ENCODE assay signal across 14 cellular contexts in genomic region chr3:63934484-63934883, GRCh38. TPM values are rescaled to one million over a fixed set of nuclear protein-coding genes. Genes with fewer than 3 reads are reported as not detected.
DNase-seq lines count a peak whose midpoint lies in the region; ATAC-seq, FAIRE-seq and TF ChIP-seq lines count a peak whose summit lies in the region.
"Had no signal": no experiment of that assay in that cellular context is flagged by ENCODE, and none has a peak within 500 bp of the region (broad histone marks: within the 10 kb centered on the region; RNA-seq: fewer than 3 reads in every experiment).

No MANE protein-coding gene starts in this region.

- 5% methylated on average over 2 of the region's 2 CpGs for WGBS in GM12878 (ENCODE audit: insufficient coverage, insufficient replicate concordance, low lambda C conversion rate, missing lambda C conversion rate)

- TF ChIP-seq CTCF in GM12878 (IDR thresholded peaks at IDR 0.05 in 2 of 3, conservative IDR thresholded peaks at IDR 0.05 in 1 of 3; ENCODE audit: control insufficient read depth in 2 of 3, extremely low read depth in 1 of 3, insufficient read depth in 1 of 3, low read depth in 3 of 3, low read length in 3 of 3) (no peak), GM13977 (IDR thresholded peaks at IDR 0.05; ENCODE audit: extremely low read depth, insufficient read depth, missing control alignments) (no peak)

- peaks cover 17% of the 10 kb centered on the region for H3K36me3 Mint-ChIP-seq in activated T-cell treated with anti-CD3 and anti-CD28 coated beads, Interleukin-2, amount 50 U/mL, for 4 hours (ENCODE audit: insufficient read depth)
- peaks cover 16% of the 10 kb centered on the region for H3K36me3 Mint-ChIP-seq in stimulated activated memory B cell treated with anti-CD40 and anti-IgM and Interleukin-4, amounts not matched to agents 10 μg/mL and 1 μg/mL and 100 μg/mL, for 72 hours

- no peak overlapping the region for H3K9ac ChIP-seq in GM12878 (ENCODE audit: control insufficient read depth, insufficient read depth, low read length)

- no peak overlapping the region for H3K4me3 ChIP-seq in GM12878
- H3K4me3 ChIP-seq: Peyer's patch had no signal

- no peak overlapping the region for H3K27ac ChIP-seq in GM12878 (ENCODE audit: control insufficient read depth, insufficient read depth)

- SMC1A ChIA-PET in GM12878 (lab: Charles Lee; ENCODE audit: uncharacterized antibody, unreplicated experiment), result interaction anchor here (0.9 to 1.3 kb wide), 5 partner anchors 13 to 96 kb away, joined by 3 to 6 read pairs (median 4); no protein-coding TSS in a partner anchor

- no peaks in the 10 kb centered on the region; a peak in 2 of 4 replicates for H3K36me3 ChIP-seq in GM12878 (ENCODE audit: control insufficient read depth in 2 of 2, insufficient read depth in 2 of 2, low read length in 1 of 2)
- H3K36me3 ChIP-seq: Peyer's patch had no signal

- no peak for TF ChIP-seq EP300 in GM12878 (IDR thresholded peaks at IDR 0.05; ENCODE audit: borderline replicate concordance in 1 of 2, control insufficient read depth in 1 of 2, low read depth in 2 of 2, low read length in 2 of 2)

- in situ Hi-C loops in GM12878 (cut with MboI) (no loop called here), GM13977 (cut with MboI; ENCODE audit: low pct_unique_long_range_greater_than_20kb, low sequenced_read_pairs, unreplicated experiment) (no loop called here)

- no peak for FAIRE-seq in GM12878 (lab: Jason Lieb, UNC)

- peaks cover 49% of the 10 kb centered on the region for H3K4me1 ChIP-seq in GM12878 (ENCODE audit: control insufficient read depth, insufficient read depth, low read length)

- DNase-seq in activated T-cell treated with anti-CD3 and anti-CD28 coated beads, Interleukin-2, amount 50 U/mL, for 4 hours, result no peak
- DNase-seq in activated T-cell treated with anti-CD3 and anti-CD28 coated beads for 4 hours (no peak), NOMO-1 treated with dmso at 0.1 percent for 144 hours (lab: John Stamatoyannopoulos, UW; ENCODE audit: unreplicated experiment) (peak; percentile 93), GM12878 (ENCODE audit: low read depth, low spot score) (no peak), GM13977 (ENCODE audit: low spot score) (no peak), OCI-M2 (lab: John Stamatoyannopoulos, UW; ENCODE audit: unreplicated experiment) (no peak)
- DNase-seq: activated CD4-positive, alpha-beta T cell treated with anti-CD3 and anti-CD28 coated beads for 4 hours; NCI-H1694; Peyer's patch; stimulated activated CD4-positive, alpha-beta T cell treated with anti-CD3 and anti-CD28 coated beads, Interleukin-2, amount 100 ng/mL, for 48 hours had no signal

- peaks cover 81% of the 10 kb centered on the region for H3K4me1 Mint-ChIP-seq in activated T-cell treated with anti-CD3 and anti-CD28 coated beads, Interleukin-2, amount 50 U/mL, for 4 hours (ENCODE audit: low read depth)
- peaks cover 71% of the 10 kb centered on the region for H3K4me1 Mint-ChIP-seq in stimulated activated memory B cell treated with anti-CD40 and anti-IgM and Interleukin-4, amounts not matched to agents 10 μg/mL and 1 μg/mL and 100 μg/mL, for 72 hours

- H3K27me3 ChIP-seq in GM12878 (replicated peaks in 1 of 2; ENCODE audit: control insufficient read depth in 2 of 2, insufficient read depth in 2 of 2, low read length in 1 of 2), result no peaks in the 10 kb centered on the region
- H3K27me3 ChIP-seq: Peyer's patch had no signal

- ATAC-seq in activated T-cell treated with anti-CD3 and anti-CD28 coated beads, Interleukin-2, amount 50 U/mL, for 4 hours, result peak; percentile 62 to 77
- ATAC-seq in GM12878 (peak; percentile 39), GM18873 (IDR thresholded peaks at IDR 0.05; ENCODE audit: low FRiP score, unreplicated experiment) (no peak)
- no peak for ATAC-seq in stimulated activated memory B cell treated with anti-CD40 and anti-IgM and Interleukin-4, amounts not matched to agents 10 μg/mL and 1 μg/mL and 100 μg/mL, for 72 hours

- no peaks in the 10 kb centered on the region; the same call in 1 of the 2 replicates for H4K20me1 ChIP-seq in GM12878 (ENCODE audit: control insufficient read depth, insufficient read depth)

- no peaks in the 10 kb centered on the region for H3K9me3 Mint-ChIP-seq in activated T-cell treated with anti-CD3 and anti-CD28 coated beads, Interleukin-2, amount 50 U/mL, for 4 hours
- H3K9me3 Mint-ChIP-seq in stimulated activated memory B cell treated with anti-CD40 and anti-IgM and Interleukin-4, amounts not matched to agents 10 μg/mL and 1 μg/mL and 100 μg/mL, for 72 hours, result no peaks in the 10 kb centered on the region

- intact Hi-C loops in GM12878 (cut with micrococcal nuclease; ENCODE audit: unreplicated experiment), result no loop called here

- no peak for TF ChIP-seq RAD21 in GM12878 (IDR thresholded peaks at IDR 0.05; ENCODE audit: insufficient read depth, low read depth, low read length)

- H3K27ac Mint-ChIP-seq in stimulated activated memory B cell treated with anti-CD40 and anti-IgM and Interleukin-4, amounts not matched to agents 10 μg/mL and 1 μg/mL and 100 μg/mL, for 72 hours, result peak overlapping the region; percentile 94

- BruUV-seq in GM12878 (replicated peaks; lab: Mats Ljungman, UMichigan), result no TSS peak

- RAD21 ChIA-PET in GM12878 (lab: Charles Lee; ENCODE audit: unreplicated experiment), result interaction anchor here (1.2 kb wide), 1 partner anchor 24 kb away, joined by 3 read pairs; no protein-coding TSS in a partner anchor

- H3K27me3 Mint-ChIP-seq in activated T-cell treated with anti-CD3 and anti-CD28 coated beads, Interleukin-2, amount 50 U/mL, for 4 hours (ENCODE audit: low read depth), result no peaks in the 10 kb centered on the region
- no peaks in the 10 kb centered on the region for H3K27me3 Mint-ChIP-seq in stimulated activated memory B cell treated with anti-CD40 and anti-IgM and Interleukin-4, amounts not matched to agents 10 μg/mL and 1 μg/mL and 100 μg/mL, for 72 hours

- POLR2A ChIA-PET in GM12878 (lab: Charles Lee), result interaction anchor here (0.7 to 1.2 kb wide), 2 partner anchors 13 to 1858 kb away, joined by 3 read pairs; no protein-coding TSS in a partner anchor

- CTCF ChIA-PET in GM12878 (lab: Yijun Ruan, JAX), result interaction anchor here (1.0 kb wide), 1 partner anchor 89 kb away, joined by 3 read pairs; the partner anchor contains the start of gene PSMD6

- H3K4me3 Mint-ChIP-seq in activated T-cell treated with anti-CD3 and anti-CD28 coated beads, Interleukin-2, amount 50 U/mL, for 4 hours, result peak overlapping the region; percentile 16
- H3K4me3 Mint-ChIP-seq in stimulated activated memory B cell treated with anti-CD40 and anti-IgM and Interleukin-4, amounts not matched to agents 10 μg/mL and 1 μg/mL and 100 μg/mL, for 72 hours, result no peak overlapping the region

- H3K79me2 ChIP-seq in GM12878 (ENCODE audit: control insufficient read depth, insufficient read depth, low read length), result peaks cover 25% of the 10 kb centered on the region

- H3K9me3 ChIP-seq in GM12878 (replicated peaks; ENCODE audit: control insufficient read depth, insufficient read depth, low read length), result no peaks in the 10 kb centered on the region
- H3K9me3 ChIP-seq: Peyer's patch had no signal

- H3K4me2 ChIP-seq in GM12878 (ENCODE audit: control insufficient read depth, insufficient read depth), result peak overlapping the region; percentile 62

- H2AFZ ChIP-seq in GM12878 (ENCODE audit: control insufficient read depth, low read depth, low read length), result no peak overlapping the region

- TF ChIP-seq POLR2A in GM12878 (IDR thresholded peaks at IDR 0.05; ENCODE audit: low read depth, low read length), result no peak

TF ChIP-seq in GM12878, 131 proteins besides CTCF, POLR2A, EP300 and RAD21 (continues in another document):
- no peak for TF ChIP-seq SMARCA5 (IDR thresholded peaks at IDR 0.05)
- peak; percentile 21; the same call in 1 of the 2 replicates for TF ChIP-seq MTA2 (IDR thresholded peaks at IDR 0.05; ENCODE audit: low read depth)
- TF ChIP-seq PAX8 (IDR thresholded peaks at IDR 0.05), result no peak
- TF ChIP-seq MEF2A (IDR thresholded peaks at IDR 0.05; ENCODE audit: insufficient read depth, low read depth, low read length), result no peak
- no peak for TF ChIP-seq SMC3 (IDR thresholded peaks at IDR 0.05; ENCODE audit: borderline replicate concordance, low read length)
- no peak for TF ChIP-seq KAT2A (conservative IDR thresholded peaks at IDR 0.05; ENCODE audit: control insufficient read depth, low read depth, low read length)
- TF ChIP-seq SPI1 (IDR thresholded peaks at IDR 0.05; ENCODE audit: borderline replicate concordance, insufficient read depth, low read depth, low read length), result 0 out of 2 replicates have a peak, but pooled peaks have one; percentile 11
- TF ChIP-seq MAX (IDR thresholded peaks at IDR 0.05; ENCODE audit: low read depth, low read length), result no peak
- TF ChIP-seq CBX3 (IDR thresholded peaks at IDR 0.05; ENCODE audit: borderline replicate concordance, low read depth), result no peak
- TF ChIP-seq ETV6 (conservative IDR thresholded peaks at IDR 0.05 in 1 of 2, IDR thresholded peaks at IDR 0.05 in 1 of 2; ENCODE audit: borderline replicate concordance in 1 of 2, low read depth in 1 of 2), result no peak
- TF ChIP-seq SREBF1 (IDR thresholded peaks at IDR 0.05; ENCODE audit: low read length), result no peak

RNA-seq across cellular contexts. Expression of gene SCAANT1, which starts 22.3 kb away (rescaled TPM):
- not detected for total RNA-seq in activated T-cell treated with anti-CD3 and anti-CD28 coated beads, Interleukin-2, amount 50 U/mL, for 4 hours
- not detected in 2 replicates for total RNA-seq in GM12878 (2013; cell fraction: nucleolus; rRNA removed)
- 2.1 TPM in 1 of 2 replicates, not detected in the other for total RNA-seq in GM12878 (2014; rRNA removed)
- total RNA-seq in GM12878 (2014; rRNA removed; fragmentation: Illumina TruSeq; extraction: Trizol), result 2.4 TPM in 1 of 2 replicates, not detected in the other
- 1.5 and 1.7 TPM in 2 replicates for total RNA-seq in GM12878 (2021)
- not detected for polyA plus RNA-seq in GM12878 (2011; ENCODE audit: low read depth)
- 1.7 TPM in 1 of 2 replicates, not detected in the other for polyA plus RNA-seq in GM12878 (2011; rRNA removed)
- not detected in 2 replicates for polyA plus RNA-seq in GM12878 (2011; cell fraction: cytosol; rRNA removed)
- polyA plus RNA-seq in GM12878 (2011; cell fraction: nucleus; rRNA removed), result not detected in 2 replicates
- 3.2 TPM in 1 of 2 replicates, not detected in the other for polyA plus RNA-seq in GM12878 (2012)
- polyA plus RNA-seq in GM12878 (2014; fragmentation: Illumina TruSeq; extraction: Trizol), result not detected in 2 replicates
- polyA plus RNA-seq in GM12878 (2014; fragmentation: Nextera tagmentation; extraction: Ambion mirVana), result under 1 TPM in 1 of 2 experiments, not detected in 1; 0.60 TPM
- polyA plus RNA-seq in GM12878 (2014; rRNA removed), result not detected in 2 replicates
- under 1 TPM; 0.95 TPM for polyA plus RNA-seq in GM12878 (2016; fragmentation: Nextera tagmentation; extraction: Ambion mirVana)
- not detected in 2 replicates for polyA minus RNA-seq in GM12878 (2011; rRNA and poly(A)+ RNA removed)
- polyA minus RNA-seq in GM12878 (2011; cell fraction: cytosol; rRNA and poly(A)+ RNA removed), result not detected in 2 replicates
- not detected in 2 replicates for polyA minus RNA-seq in GM12878 (2011; cell fraction: nucleus; rRNA and poly(A)+ RNA removed)
- total RNA-seq: Peyer's patch had no signal
- polyA plus RNA-seq: fibroblast of lung, thymus had no signal

Comparison
In these comparisons a context has a peak if more than half of its experiments do, and no peak if none do; other contexts are left out.
1. ATAC-seq: peak in activated T-cell treated with anti-CD3 and anti-CD28 coated beads, Interleukin-2, amount 50 U/mL, for 4 hours (2 of 2) and GM12878 (single experiment); none in stimulated activated memory B cell treated with anti-CD40 and anti-IgM and Interleukin-4, amounts not matched to agents 10 μg/mL and 1 μg/mL and 100 μg/mL, for 72 hours (single experiment) and GM18873 (single experiment).